29 cellular contexts compared by ENCODE assay signal in the genomic region with DNA sequence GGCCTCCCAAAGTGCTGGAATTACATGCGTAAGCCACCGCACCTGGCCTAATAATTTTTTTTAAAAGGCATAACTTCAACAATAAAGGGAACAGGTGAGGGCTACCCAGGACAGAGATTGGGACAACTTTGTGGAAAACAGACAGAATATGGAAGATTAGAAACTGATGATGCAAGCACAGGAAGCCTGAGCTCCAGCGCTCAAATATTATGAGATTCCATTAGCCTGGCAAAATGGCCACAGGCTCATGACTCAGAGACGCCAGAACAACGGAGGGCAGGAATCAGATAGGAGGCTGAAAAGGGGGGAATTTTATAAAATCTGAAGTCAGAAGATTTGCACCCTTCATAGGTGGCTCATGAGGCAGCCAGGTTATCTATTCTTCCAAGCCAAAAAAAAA.
DNase-seq lines count a peak whose midpoint lies in the region; ATAC-seq, FAIRE-seq and TF ChIP-seq lines count a peak whose summit lies in the region.
"Had no signal": no experiment of that assay in that cellular context is flagged by ENCODE, and none has a peak within 500 bp of the region (broad histone marks: within the 10 kb centered on the region; RNA-seq: fewer than 3 reads in every experiment).

No MANE protein-coding gene starts in this region.

- peak overlapping the region; percentile 30 for H3K4me3 Mint-ChIP-seq in natural killer cell treated with Interleukin-12 subunit alpha and Interleukin-12 subunit beta and Interleukin-15 and Interleukin-18, amount 100 ng/mL, for 72 hours
- no peak overlapping the region for H3K4me3 Mint-ChIP-seq in natural killer cell
- H3K4me3 Mint-ChIP-seq: activated naive CD8-positive, alpha-beta T cell treated with anti-CD3 and anti-CD28 coated beads for 36 hours; stimulated activated memory B cell treated with anti-CD40 and anti-IgM and Interleukin-4, amounts not matched to agents 10 μg/mL and 1 μg/mL and 100 μg/mL, for 72 hours; type B pancreatic cell had no signal

- TF ChIP-seq CTCF in natural killer cell (IDR thresholded peaks at IDR 0.05) (no peak), RWPE2 (IDR thresholded peaks at IDR 0.05; ENCODE audit: poor library complexity, severe bottlenecking) (no peak), choroid plexus epithelial cell (conservative IDR thresholded peaks at IDR 0.05; ENCODE audit: low read depth, low read length) (no peak)

- H3K9me3 ChIP-seq in RWPE2 (ENCODE audit: severe bottlenecking), result peaks cover 6% of the 10 kb centered on the region
- H3K9me3 ChIP-seq: prostate gland had no signal

- H3K27ac ChIP-seq in RWPE2 (ENCODE audit: poor library complexity, severe bottlenecking), result peak overlapping the region; percentile 23
- H3K27ac ChIP-seq: BLaER1, foreskin keratinocyte, hepatocyte, PC-9, prostate gland, WERI-Rb-1 had no signal

- no peak for DNase-seq in natural killer cell treated with Interleukin-12 subunit alpha and Interleukin-12 subunit beta and Interleukin-15 and Interleukin-18, amount 100 ng/mL, for 72 hours (ENCODE audit: low spot score)
- no peak for DNase-seq in natural killer cell
- DNase-seq in RWPE2 (ENCODE audit: low spot score), result no peak
- DNase-seq in choroid plexus epithelial cell (ENCODE audit: low read depth), result peak; percentile 52
- no peak for DNase-seq in NCI-H1694 (lab: John Stamatoyannopoulos, UW)
- DNase-seq in NCI-H748 (lab: John Stamatoyannopoulos, UW; ENCODE audit: unreplicated experiment), result no peak
- DNase-seq in H54 (ENCODE audit: insufficient read length, low spot score), result no peak
- DNase-seq: activated CD4-positive, alpha-beta T cell treated with anti-CD3 and anti-CD28 coated beads, Interleukin-2, amount 50 U/mL, for 1 hour; activated naive CD8-positive, alpha-beta T cell treated with anti-CD3 and anti-CD28 coated beads for 36 hours; DMS79; erythroblast; foreskin keratinocyte; Kasumi-1; mesendoderm; NCI-H524 treated with DMSO at 0.1 percent for 48 hours; NK-92 treated with Interleukin-12 subunit alpha and Interleukin-12 subunit beta, amount 100 ng/mL, for 24 hours; PC-9; SIG-M5; stimulated activated CD4-positive, alpha-beta T cell treated with anti-CD3 and anti-CD28 coated beads, Interleukin-4, amount 100 ng/mL, for 24 hours; substantia nigra; T-helper 9 cell; WERI-Rb-1 had no signal

- H3K36me3 ChIP-seq in RWPE2 (ENCODE audit: low read depth), result 0 out of 2 replicates have a peak, but pooled peaks cover 8% of the 10 kb centered on the region
- H3K36me3 ChIP-seq: prostate gland, WERI-Rb-1 had no signal

- H3K4me3 ChIP-seq in RWPE2 (ENCODE audit: severe bottlenecking) (no peak overlapping the region), choroid plexus epithelial cell (ENCODE audit: low read depth, low read length) (no peak overlapping the region)
- H3K4me3 ChIP-seq: BLaER1, hepatocyte, PC-9, prostate gland had no signal

- H3K4me1 ChIP-seq in RWPE2 (ENCODE audit: insufficient read depth, poor library complexity, severe bottlenecking), result peaks cover 56% of the 10 kb centered on the region
- H3K4me1 ChIP-seq: prostate gland had no signal

- FAIRE-seq in H54 (lab: Jason Lieb, UNC), result no peak

- intact Hi-C loops in natural killer cell (cut with micrococcal nuclease), result no loop called here

- no peaks in the 10 kb centered on the region for H3K9me3 Mint-ChIP-seq in natural killer cell treated with Interleukin-12 subunit alpha and Interleukin-12 subunit beta and Interleukin-15 and Interleukin-18, amount 100 ng/mL, for 72 hours
- no peaks in the 10 kb centered on the region for H3K9me3 Mint-ChIP-seq in natural killer cell
- H3K9me3 Mint-ChIP-seq: type B pancreatic cell had no signal

- H3K4me1 Mint-ChIP-seq in natural killer cell treated with Interleukin-12 subunit alpha and Interleukin-12 subunit beta and Interleukin-15 and Interleukin-18, amount 100 ng/mL, for 72 hours (ENCODE audit: low read depth in 2 of 2), result peaks cover 36 to 53% of the 10 kb centered on the region in 2 donors
- peaks cover 39 to 42% of the 10 kb centered on the region in 2 donors for H3K4me1 Mint-ChIP-seq in natural killer cell

- no peak for ATAC-seq in natural killer cell treated with Interleukin-12 subunit alpha and Interleukin-12 subunit beta and Interleukin-15 and Interleukin-18, amount 100 ng/mL, for 72 hours
- ATAC-seq in natural killer cell (no peak), RWPE2 (ENCODE audit: low read depth) (no peak), GM19351 (IDR thresholded peaks at IDR 0.05; ENCODE audit: unreplicated experiment) (no peak)
- ATAC-seq: foreskin keratinocyte; sciatic nerve; stimulated activated memory B cell treated with anti-CD40 and anti-IgM and Interleukin-4, amounts not matched to agents 10 μg/mL and 1 μg/mL and 100 μg/mL, for 72 hours had no signal

- no peak for TF ChIP-seq POLR2A in H54 (IDR thresholded peaks at IDR 0.05; ENCODE audit: low read depth, low read length)

- peak overlapping the region; percentile 48 to 57 for H3K27ac Mint-ChIP-seq in natural killer cell treated with Interleukin-12 subunit alpha and Interleukin-12 subunit beta and Interleukin-15 and Interleukin-18, amount 100 ng/mL, for 72 hours
- H3K27ac Mint-ChIP-seq in natural killer cell, result no peak overlapping the region
- H3K27ac Mint-ChIP-seq: activated naive CD8-positive, alpha-beta T cell treated with anti-CD3 and anti-CD28 coated beads for 36 hours; stimulated activated memory B cell treated with anti-CD40 and anti-IgM and Interleukin-4, amounts not matched to agents 10 μg/mL and 1 μg/mL and 100 μg/mL, for 72 hours; type B pancreatic cell had no signal

- no peaks in the 10 kb centered on the region for H3K27me3 Mint-ChIP-seq in natural killer cell treated with Interleukin-12 subunit alpha and Interleukin-12 subunit beta and Interleukin-15 and Interleukin-18, amount 100 ng/mL, for 72 hours
- H3K27me3 Mint-ChIP-seq in natural killer cell (ENCODE audit: low read depth in 2 of 2), result no peaks in the 10 kb centered on the region
- H3K27me3 Mint-ChIP-seq: activated naive CD8-positive, alpha-beta T cell treated with anti-CD3 and anti-CD28 coated beads for 36 hours; stimulated activated memory B cell treated with anti-CD40 and anti-IgM and Interleukin-4, amounts not matched to agents 10 μg/mL and 1 μg/mL and 100 μg/mL, for 72 hours; type B pancreatic cell had no signal

- H3K36me3 Mint-ChIP-seq in natural killer cell treated with Interleukin-12 subunit alpha and Interleukin-12 subunit beta and Interleukin-15 and Interleukin-18, amount 100 ng/mL, for 72 hours, result peaks cover 6% of the 10 kb centered on the region
- no peaks in the 10 kb centered on the region for H3K36me3 Mint-ChIP-seq in natural killer cell

- no peaks in the 10 kb centered on the region for H3K27me3 ChIP-seq in RWPE2 (ENCODE audit: insufficient read depth, poor library complexity, severe bottlenecking)
- H3K27me3 ChIP-seq: BLaER1, foreskin keratinocyte, hepatocyte had no signal

Comparison
In these comparisons a context has a peak if more than half of its experiments do, and no peak if none do; other contexts are left out.
1. H3K27ac Mint-ChIP-seq: peak in natural killer cell treated with Interleukin-12 subunit alpha and Interleukin-12 subunit beta and Interleukin-15 and Interleukin-18, amount 100 ng/mL, for 72 hours (2 of 2); none in natural killer cell (0 of 2).